ENCODE assay signal across 8 cellular contexts in genomic region chr20:4726710-4727391, GRCh38. TPM values are rescaled to one million over a fixed set of nuclear protein-coding genes. Genes with fewer than 3 reads are reported as not detected.
DNase-seq lines count a peak whose midpoint lies in the region; ATAC-seq and TF ChIP-seq lines count a peak whose summit lies in the region.

No MANE protein-coding gene starts in this region.

- no peak overlapping the region for H2AK5ac ChIP-seq in neuronal stem cell (ENCODE audit: low read depth, low read length)

- H3K27me3 Mint-ChIP-seq in central memory CD8-positive, alpha-beta T cell: peaks cover 2% of the 10 kb centered on the region

- no peaks in the 10 kb centered on the region for H3K9me3 ChIP-seq in OCI-LY3 (ENCODE audit: insufficient read depth, low read length)
- no peaks in the 10 kb centered on the region for H3K9me3 ChIP-seq in neuronal stem cell (replicated peaks in 1 of 2; ENCODE audit: control insufficient read depth in 2 of 2, insufficient read depth in 1 of 2, low read depth in 1 of 2, low read length in 2 of 2)

- H4K20me1 ChIP-seq in OCI-LY3 (ENCODE audit: insufficient read depth, low read length): no peaks in the 10 kb centered on the region

- ATAC-seq in central memory CD8-positive, alpha-beta T cell (replicated peaks; ENCODE audit: extremely low read depth, poor library complexity, severe bottlenecking): peak; percentile 86
- ATAC-seq in HG03280 (IDR thresholded peaks at IDR 0.05; ENCODE audit: unreplicated experiment): no peak

- no peak overlapping the region for H3K18ac ChIP-seq in neuronal stem cell (ENCODE audit: low read length)

- H3K4me3 Mint-ChIP-seq in central memory CD8-positive, alpha-beta T cell: peak overlapping the region; percentile 64

- H2BK5ac ChIP-seq in neuronal stem cell (ENCODE audit: low read length): no peak overlapping the region

- H3K9me3 Mint-ChIP-seq in central memory CD8-positive, alpha-beta T cell: no peaks in the 10 kb centered on the region

- H2BK12ac ChIP-seq in neuronal stem cell (ENCODE audit: low read length): no peak overlapping the region

- no peak overlapping the region for H3K23ac ChIP-seq in neuronal stem cell (ENCODE audit: low read depth, low read length, poor library complexity)

- no peak overlapping the region for H3K4ac ChIP-seq in neuronal stem cell (ENCODE audit: low read length)

- H3K4me1 Mint-ChIP-seq in central memory CD8-positive, alpha-beta T cell: peaks cover 10% of the 10 kb centered on the region

- peak overlapping the region; percentile 89 for H3K27ac Mint-ChIP-seq in central memory CD8-positive, alpha-beta T cell (ENCODE audit: low read depth)

- H3K79me1 ChIP-seq in neuronal stem cell (ENCODE audit: low read depth, low read length): no peaks in the 10 kb centered on the region

- H3K14ac ChIP-seq in neuronal stem cell (ENCODE audit: low read length): no peak overlapping the region

- no peak overlapping the region for H4K8ac ChIP-seq in neuronal stem cell (ENCODE audit: low read depth, low read length)

- DNase-seq in activated CD4-positive, alpha-beta T cell treated with anti-CD3 and anti-CD28 coated beads for 4 hours: peak; percentile 18 to 35
- no peak for DNase-seq in activated CD4-positive, alpha-beta T cell treated with anti-CD3 and anti-CD28 coated beads for 1 hour
- DNase-seq in central memory CD8-positive, alpha-beta T cell (ENCODE audit: low spot score in 2 of 2): no peak
- DNase-seq in neuronal stem cell (ENCODE audit: low spot score): no peak
- no peak for DNase-seq in occipital lobe (lab: John Stamatoyannopoulos, UW)
- no peak for DNase-seq in islet precursor cell

- H3K79me2 ChIP-seq in OCI-LY3 (ENCODE audit: low read length): no peaks in the 10 kb centered on the region

- peaks cover 10% of the 10 kb centered on the region for H3K4me1 ChIP-seq in OCI-LY3 (ENCODE audit: low read length)
- no peaks in the 10 kb centered on the region for H3K4me1 ChIP-seq in neuronal stem cell (ENCODE audit: control insufficient read depth in 2 of 2, insufficient read depth in 1 of 2, low read depth in 1 of 2, low read length in 2 of 2)

- peak overlapping the region; percentile 6; the same call in 1 of the 2 replicates for H3K9ac ChIP-seq in OCI-LY3 (ENCODE audit: low read length)
- no peak overlapping the region for H3K9ac ChIP-seq in neuronal stem cell (ENCODE audit: low read depth, low read length, poor library complexity)

- H3K27me3 ChIP-seq in OCI-LY3 (ENCODE audit: low read depth, low read length) (peaks cover 20% of the 10 kb centered on the region), neuronal stem cell (ENCODE audit: control insufficient read depth in 3 of 3, insufficient read depth in 3 of 3, low read depth in 1 of 3, low read length in 3 of 3) (peaks cover 0 to 9% (median 0%) of the 10 kb centered on the region in 3 experiments)

- H3K27ac ChIP-seq in OCI-LY3 (ENCODE audit: low read length) (no peak overlapping the region), neuronal stem cell (replicated peaks; ENCODE audit: low read length) (no peak overlapping the region)

- H3K36me3 ChIP-seq in OCI-LY3 (replicated peaks; ENCODE audit: low read depth, low read length) (no peaks in the 10 kb centered on the region), neuronal stem cell (replicated peaks in 1 of 2; ENCODE audit: control insufficient read depth in 2 of 2, insufficient read depth in 2 of 2, low read length in 2 of 2) (no peaks in the 10 kb centered on the region)

- H2BK120ac ChIP-seq in neuronal stem cell (ENCODE audit: low read depth, low read length): no peak overlapping the region

- H2BK15ac ChIP-seq in neuronal stem cell (ENCODE audit: low read length): no peak overlapping the region

- H3K36me3 Mint-ChIP-seq in central memory CD8-positive, alpha-beta T cell (ENCODE audit: insufficient read depth): peaks cover 3% of the 10 kb centered on the region

- no peak overlapping the region for H4K91ac ChIP-seq in neuronal stem cell (ENCODE audit: low read depth, low read length, poor library complexity)

- H2AFZ ChIP-seq in OCI-LY3 (ENCODE audit: low read depth, low read length): peak overlapping the region; percentile 41
- peak overlapping the region; percentile 27 for H2AFZ ChIP-seq in neuronal stem cell (ENCODE audit: low read length)

- TF ChIP-seq CTCF in OCI-LY3 (IDR thresholded peaks at IDR 0.05; ENCODE audit: low read depth, low read length): no peak

- H3K4me2 ChIP-seq in OCI-LY3 (ENCODE audit: low read length) (peak overlapping the region; percentile 65), neuronal stem cell (ENCODE audit: insufficient read depth, low read length, poor library complexity, severe bottlenecking) (no peak overlapping the region)

- no CpG with 5 or more reads among the region's 16 CpGs for WGBS in neuronal stem cell (ENCODE audit: extremely low coverage in 2 of 2, insufficient read length in 2 of 2, insufficient replicate concordance in 1 of 2), 2 donors

- H3K4me3 ChIP-seq in OCI-LY3 (ENCODE audit: low read length) (peak overlapping the region; percentile 68), neuronal stem cell (ENCODE audit: low read length in 2 of 2) (no peak overlapping the region)

RNA-seq across cellular contexts. Expression of gene PRND, which starts 5.1 kb away (rescaled TPM):
- polyA plus RNA-seq in neuronal stem cell (2013, experiment 1 of 2): not detected
- not detected for polyA plus RNA-seq in neuronal stem cell (2013, experiment 2 of 2)
- total RNA-seq in occipital lobe: 1.1 TPM

RNA-seq across cellular contexts. Expression of gene PRNP, which starts 40.6 kb away (rescaled TPM):
- 7.3 TPM for polyA plus RNA-seq in neuronal stem cell (2013, experiment 1 of 2)
- polyA plus RNA-seq in neuronal stem cell (2013, experiment 2 of 2): 7.2 TPM
- 92.3 TPM for total RNA-seq in occipital lobe

Comparison
In these comparisons a context has a peak if more than half of its experiments do, and no peak if none do; other contexts are left out.
1. DNase-seq: peak in activated CD4-positive, alpha-beta T cell treated with anti-CD3 and anti-CD28 coated beads for 4 hours (2 of 2); none in activated CD4-positive, alpha-beta T cell treated with anti-CD3 and anti-CD28 coated beads for 1 hour (single experiment), central memory CD8-positive, alpha-beta T cell (0 of 2), neuronal stem cell (single experiment), occipital lobe (single experiment) and islet precursor cell (single experiment).